In genomic region chr19:35468637-35469036, GRCh38 we compare ENCODE assay signal across 9 cellular contexts. TPM values are rescaled to one million over a fixed set of nuclear protein-coding genes. Genes with fewer than 3 reads are reported as not detected.
DNase-seq lines count a peak whose midpoint lies in the region; ATAC-seq and TF ChIP-seq lines count a peak whose summit lies in the region.
"Had no signal": no experiment of that assay in that cellular context is flagged by ENCODE, and none has a peak within 500 bp of the region (broad histone marks: within the 10 kb centered on the region; RNA-seq: fewer than 3 reads in every experiment).

No MANE protein-coding gene starts in this region.

- no peaks in the 10 kb centered on the region for H3K36me3 ChIP-seq in colonic mucosa

- peak; percentile 70 for DNase-seq in Calu3
- DNase-seq in LNCaP clone FGC (ENCODE audit: low read depth) = peak; percentile 22
- DNase-seq in colonic mucosa = peak; percentile 45
- DNase-seq in mesothelial cell of epicardium (ENCODE audit: low spot score in 2 of 2, unreplicated experiment in 2 of 2) = peak in 1 of 2 experiments; percentile 45
- DNase-seq in stimulated activated naive CD4-positive, alpha-beta T cell treated with Interleukin-2 at 50 U/mL for 16 hours (lab: John Stamatoyannopoulos, UW) = peak; percentile 57

- no peaks in the 10 kb centered on the region for H3K9me3 ChIP-seq in colonic mucosa

- intact Hi-C loops in Calu3 (cut with micrococcal nuclease; ENCODE audit: unreplicated experiment) (loop anchor here (1.0 to 2.0 kb wide), 2 partner anchors 48 to 116 kb away; no protein-coding TSS in a partner anchor), colonic mucosa (cut with DNase I) (loop anchor here (2.0 to 5.0 kb wide), 2 partner anchors 46 to 116 kb away; no protein-coding TSS in a partner anchor)

- H3K4me3 ChIP-seq in LNCaP clone FGC (ENCODE audit: low read depth, low read length) (no peak overlapping the region), WI38 (ENCODE audit: low read depth, low read length) (no peak overlapping the region), colonic mucosa (no peak overlapping the region)

- no peak overlapping the region for H3K9ac ChIP-seq in colonic mucosa (ENCODE audit: low read depth in 2 of 2, low read length in 2 of 2)

- TF ChIP-seq CTCF in Calu3 (IDR thresholded peaks at IDR 0.05; ENCODE audit: unreplicated experiment) = peak; percentile 71
- peak; percentile 88 for TF ChIP-seq CTCF in LNCaP clone FGC (IDR thresholded peaks at IDR 0.05; ENCODE audit: control insufficient read depth, extremely low read depth, insufficient read depth)
- peak; percentile 12; the same call in 1 of the 2 replicates for TF ChIP-seq CTCF in WI38 (IDR thresholded peaks at IDR 0.05; ENCODE audit: low read depth, low read length)
- peak; percentile 57 for TF ChIP-seq CTCF in colonic mucosa (IDR thresholded peaks at IDR 0.05)
- peak; percentile 33 for TF ChIP-seq CTCF in mesothelial cell of epicardium (IDR thresholded peaks at IDR 0.05; ENCODE audit: unreplicated experiment)

- H3K4me1 Mint-ChIP-seq in Calu3 (ENCODE audit: low read depth, unreplicated experiment) = no peaks in the 10 kb centered on the region
- no peaks in the 10 kb centered on the region for H3K4me1 Mint-ChIP-seq in mesothelial cell of epicardium

- ATAC-seq in GM19438 (IDR thresholded peaks at IDR 0.05; ENCODE audit: low read depth, unreplicated experiment) (peak; percentile 83), GM18873 (IDR thresholded peaks at IDR 0.05; ENCODE audit: low FRiP score, unreplicated experiment) (no peak)

- H3K27me3 Mint-ChIP-seq in Calu3 (ENCODE audit: unreplicated experiment) (peaks cover 45% of the 10 kb centered on the region), mesothelial cell of epicardium (ENCODE audit: low read depth) (peaks cover 4% of the 10 kb centered on the region)
- H3K27me3 Mint-ChIP-seq: activated naive CD8-positive, alpha-beta T cell had no signal

- no TSS peak for BruUV-seq in Calu3 (replicated peaks; lab: Mats Ljungman, UMichigan)

- no peak overlapping the region for H3K4me3 Mint-ChIP-seq in Calu3 (ENCODE audit: low read depth, unreplicated experiment)
- H3K4me3 Mint-ChIP-seq in mesothelial cell of epicardium = no peak overlapping the region
- H3K4me3 Mint-ChIP-seq: activated naive CD8-positive, alpha-beta T cell had no signal

- no peak overlapping the region for H3K27ac ChIP-seq in colonic mucosa

- no peak overlapping the region for H3K27ac Mint-ChIP-seq in Calu3 (ENCODE audit: unreplicated experiment)
- H3K27ac Mint-ChIP-seq in mesothelial cell of epicardium = no peak overlapping the region
- H3K27ac Mint-ChIP-seq: activated naive CD8-positive, alpha-beta T cell had no signal

- H3K9me3 Mint-ChIP-seq in Calu3 (ENCODE audit: low read depth, unreplicated experiment) = no peaks in the 10 kb centered on the region
- H3K9me3 Mint-ChIP-seq in mesothelial cell of epicardium = no peaks in the 10 kb centered on the region

- CTCF ChIA-PET in Calu3 (lab: Charles Lee) = interaction anchor here (0.7 to 2.8 kb wide), 4 partner anchors 10 to 116 kb away, joined by 3 to 27 read pairs (median 14); no protein-coding TSS in a partner anchor

- no peaks in the 10 kb centered on the region for H3K4me1 ChIP-seq in colonic mucosa

- no peaks in the 10 kb centered on the region for H3K27me3 ChIP-seq in colonic mucosa

- H3K36me3 Mint-ChIP-seq in Calu3 (ENCODE audit: insufficient read depth, unreplicated experiment) (no peaks in the 10 kb centered on the region), mesothelial cell of epicardium (no peaks in the 10 kb centered on the region)
- H3K36me3 Mint-ChIP-seq: activated naive CD8-positive, alpha-beta T cell had no signal

RNA-seq across cellular contexts. Expression of gene FFAR2, which starts 20.6 kb away (rescaled TPM):
- total RNA-seq in Calu3 (2022) = not detected in 2 replicates
- under 1 TPM; 0.22 to 0.82 TPM for total RNA-seq in colonic mucosa
- not detected in 3 replicates for total RNA-seq in mesothelial cell of epicardium

RNA-seq across cellular contexts. Expression of gene KRTDAP, which starts 21.6 kb away (rescaled TPM):
- total RNA-seq in Calu3 (2022) = not detected in 2 replicates
- not detected for total RNA-seq in colonic mucosa
- 1.9 to 3.3 TPM (median 2.5 TPM) in 3 replicates for total RNA-seq in mesothelial cell of epicardium

RNA-seq across cellular contexts. Expression of gene DMKN, which starts 44.8 kb away (rescaled TPM):
- total RNA-seq in Calu3 (2022) (218 and 224 TPM in 2 replicates), colonic mucosa (10 to 100 TPM; 12.8 to 14.6 TPM), mesothelial cell of epicardium (161 to 172 TPM (median 171 TPM) in 3 replicates)

RNA-seq across cellular contexts. Expression of gene SBSN, which starts 59.5 kb away (rescaled TPM):
- total RNA-seq in Calu3 (2022) (not detected in 2 replicates), colonic mucosa (not detected), mesothelial cell of epicardium (0.32 to 0.49 TPM (median 0.47 TPM) in 3 replicates)

Comparison
In these comparisons a context has a peak if more than half of its experiments do, and no peak if none do; other contexts are left out.
1. CTCF ChIP-seq: peak in every context shown above with its lines; median percentile 88 in LNCaP clone FGC; 71 in Calu3; 57 in colonic mucosa; 33 in mesothelial cell of epicardium; 12 in WI38.
2. RNA of gene DMKN, which starts 44.8 kb away (total RNA-seq): 218 to 224 TPM in Calu3 and 161 to 172 TPM in mesothelial cell of epicardium; 12.8 to 14.6 TPM in colonic mucosa; every median in the first group is over 10 times any median in the second.